Comparison of ENCODE assay signal across 8 cellular contexts in the genomic region with DNA sequence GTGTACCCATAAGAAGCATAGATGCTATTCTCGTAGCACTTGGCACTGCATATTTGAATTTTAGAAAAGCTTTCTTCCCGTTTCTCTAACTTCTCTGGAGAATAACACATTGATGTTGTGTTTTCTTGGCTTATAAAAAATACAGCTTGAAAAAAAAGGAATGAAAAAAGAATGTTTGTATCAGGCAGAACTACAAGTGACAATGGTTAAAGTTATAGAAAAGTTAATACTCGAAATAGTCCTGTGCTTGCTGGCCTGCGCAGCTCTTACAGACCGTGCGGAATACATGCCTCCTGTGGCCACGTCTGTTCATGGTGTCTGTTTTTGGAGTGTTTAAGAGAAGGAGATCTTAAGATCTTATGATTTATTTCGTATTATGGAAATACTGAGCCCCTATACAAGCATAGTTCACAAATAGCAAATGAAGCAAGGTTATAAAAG. TPM values are rescaled to one million over a fixed set of nuclear protein-coding genes. Genes with fewer than 3 reads are reported as not detected.
A peak's percentile ranks its signal among the peaks of the same experiment; 100 is the strongest.
DNase-seq lines count a peak whose midpoint lies in the region; ATAC-seq and TF ChIP-seq lines count a peak whose summit lies in the region.

No MANE protein-coding gene starts in this region.

- H3K4me2 ChIP-seq in MM.1S (ENCODE audit: low read depth, low read length), result peak overlapping the region; percentile 87

- H3K27ac Mint-ChIP-seq in stimulated activated naive CD8-positive, alpha-beta T cell treated with anti-CD3 and anti-CD28 coated beads, Interleukin-15, Interleukin-2, amounts not matched to agents 100 ng/mL and 50 ng/mL, for 24 hours, result no peak overlapping the region

- H3K9me3 ChIP-seq in MM.1S (replicated peaks; ENCODE audit: insufficient read depth, low read length) (no peaks in the 10 kb centered on the region), mucosa of descending colon (no peaks in the 10 kb centered on the region)

- DNase-seq in stimulated activated naive CD8-positive, alpha-beta T cell treated with anti-CD3 and anti-CD28 coated beads, Interleukin-15, Interleukin-2, amounts not matched to agents 100 U/mL and 50 U/mL, for 24 hours, result no peak
- DNase-seq in MM.1S (no peak), cerebellum (ENCODE audit: low spot score) (peak; percentile 13), mucosa of descending colon (peak in 1 of 3 donors; percentile 27), KG1 (lab: John Stamatoyannopoulos, UW) (no peak), NCI-H524 treated with DMSO at 0.1 percent for 48 hours (lab: John Stamatoyannopoulos, UW) (no peak), ureter (ENCODE audit: low spot score) (no peak)

- ATAC-seq in stimulated activated naive CD8-positive, alpha-beta T cell treated with anti-CD3 and anti-CD28 coated beads, Interleukin-15, Interleukin-2, amounts not matched to agents 100 U/mL and 50 U/mL, for 24 hours, result no peak
- ATAC-seq in mucosa of descending colon, result peak; percentile 15

- H3K4me3 ChIP-seq in MM.1S (ENCODE audit: low read length), result peak overlapping the region; percentile 70
- H3K4me3 ChIP-seq in mucosa of descending colon, result peak overlapping the region; percentile 27

- peaks cover 4% of the 10 kb centered on the region; the same call in 1 of the 2 replicates for H3K4me1 ChIP-seq in MM.1S (ENCODE audit: low read length)
- H3K4me1 ChIP-seq in mucosa of descending colon (ENCODE audit: low read depth), result peaks cover 8% of the 10 kb centered on the region

- H3K27ac ChIP-seq in MM.1S (ENCODE audit: low read length), result no peak overlapping the region

- H3K9me3 Mint-ChIP-seq in stimulated activated naive CD8-positive, alpha-beta T cell treated with anti-CD3 and anti-CD28 coated beads, Interleukin-15, Interleukin-2, amounts not matched to agents 100 ng/mL and 50 ng/mL, for 24 hours, result no peaks in the 10 kb centered on the region

- H3K27me3 Mint-ChIP-seq in stimulated activated naive CD8-positive, alpha-beta T cell treated with anti-CD3 and anti-CD28 coated beads, Interleukin-15, Interleukin-2, amounts not matched to agents 100 ng/mL and 50 ng/mL, for 24 hours, result peaks cover 4% of the 10 kb centered on the region

- peak overlapping the region; percentile 88 for H2AFZ ChIP-seq in MM.1S (ENCODE audit: low read length)

- intact Hi-C loops in mucosa of descending colon (cut with DNase I, micrococcal nuclease), result no loop called here

- peak overlapping the region; percentile 36; the same call in 1 of the 2 replicates for H3K9ac ChIP-seq in MM.1S (ENCODE audit: low read length)

- no peaks in the 10 kb centered on the region for H3K36me3 ChIP-seq in MM.1S (replicated peaks; ENCODE audit: insufficient read depth, low read length)
- H3K36me3 ChIP-seq in mucosa of descending colon (ENCODE audit: low read depth), result no peaks in the 10 kb centered on the region

- peaks cover 16% of the 10 kb centered on the region for H3K4me1 Mint-ChIP-seq in stimulated activated naive CD8-positive, alpha-beta T cell treated with anti-CD3 and anti-CD28 coated beads, Interleukin-15, Interleukin-2, amounts not matched to agents 100 ng/mL and 50 ng/mL, for 24 hours (ENCODE audit: low read depth)

- H3F3A ChIP-seq in MM.1S (ENCODE audit: insufficient read depth, low read length), result no peaks in the 10 kb centered on the region

- H3K36me3 Mint-ChIP-seq in stimulated activated naive CD8-positive, alpha-beta T cell treated with anti-CD3 and anti-CD28 coated beads, Interleukin-15, Interleukin-2, amounts not matched to agents 100 ng/mL and 50 ng/mL, for 24 hours (ENCODE audit: low read depth), result no peaks in the 10 kb centered on the region

- TF ChIP-seq CTCF in MM.1S (IDR thresholded peaks at IDR 0.05; ENCODE audit: low read length) (no peak), mucosa of descending colon (IDR thresholded peaks at IDR 0.05) (no peak)

- no peaks in the 10 kb centered on the region for H3K79me2 ChIP-seq in MM.1S (ENCODE audit: low read length)

- no peaks in the 10 kb centered on the region for H3K27me3 ChIP-seq in MM.1S (replicated peaks; ENCODE audit: insufficient read depth, low read length)

- H3K4me3 Mint-ChIP-seq in stimulated activated naive CD8-positive, alpha-beta T cell treated with anti-CD3 and anti-CD28 coated beads, Interleukin-15, Interleukin-2, amounts not matched to agents 100 ng/mL and 50 ng/mL, for 24 hours, result peak overlapping the region; percentile 91

- H4K20me1 ChIP-seq in MM.1S (ENCODE audit: insufficient read depth, low read length), result no peaks in the 10 kb centered on the region

- H3K9me2 ChIP-seq in MM.1S (replicated peaks; ENCODE audit: insufficient read depth, low read length), result no peaks in the 10 kb centered on the region

RNA-seq across cellular contexts. Expression of gene DUSP19, which starts 0.8 kb away (rescaled TPM):
- 5.9 TPM for total RNA-seq in cerebellum
- total RNA-seq in mucosa of descending colon, result 1 to 10 TPM; 1.5 to 9.3 (median 2.8) TPM
- 7.0 TPM for total RNA-seq in ureter

RNA-seq across cellular contexts. Expression of gene NCKAP1, which starts 41.1 kb away (rescaled TPM):
- 162 TPM for total RNA-seq in cerebellum
- total RNA-seq in mucosa of descending colon, result 100 to 1,000 TPM in 1 of 3 donors, 10 to 100 TPM in 2; 81.5 to 194 (median 87.2) TPM
- total RNA-seq in ureter, result 174 TPM

RNA-seq across cellular contexts. Expression of gene NUP35, which starts 44.9 kb away (rescaled TPM):
- 40.4 TPM for total RNA-seq in cerebellum
- 10 to 100 TPM; 12.2 to 14.9 (median 12.7) TPM for total RNA-seq in mucosa of descending colon
- total RNA-seq in ureter, result 27.9 TPM
